Comparison of ENCODE assay signal across 1 cellular context in the genomic region with DNA sequence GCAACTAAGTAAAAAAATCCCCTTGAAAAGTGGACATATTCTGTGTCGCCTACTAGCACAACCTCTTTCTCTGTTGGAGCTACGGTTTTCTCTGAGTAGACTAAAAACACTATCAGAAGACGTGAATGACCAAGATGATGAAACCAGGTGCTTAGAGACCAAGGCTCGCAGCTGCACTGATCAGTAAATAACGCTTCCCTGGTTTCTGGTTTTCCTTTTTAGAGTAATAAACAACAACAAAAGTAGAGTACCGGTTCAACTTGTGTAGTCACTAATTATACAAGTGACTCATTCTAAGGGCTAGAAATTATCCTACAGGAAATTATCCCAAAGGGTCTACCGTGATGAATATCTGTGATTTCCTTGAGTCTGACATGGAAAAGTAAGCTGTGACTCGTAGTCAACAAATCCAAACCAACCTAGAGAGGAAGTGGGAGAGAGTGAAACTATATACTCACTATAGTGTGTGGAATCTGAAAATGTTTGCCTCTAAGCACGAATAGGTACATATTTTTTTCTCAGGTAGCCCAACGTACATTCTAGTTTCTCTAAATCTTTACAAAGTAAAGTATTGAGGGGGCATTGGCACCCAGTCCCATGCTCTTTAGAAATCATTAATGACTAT.
TF ChIP-seq lines count a peak whose summit lies in the region.

No MANE protein-coding gene starts in this region.

TF ChIP-seq in GM12878, 131 proteins besides CTCF, POLR2A, EP300 and RAD21 (continued from another document and continues in another):
- TF ChIP-seq, protein P1, sequence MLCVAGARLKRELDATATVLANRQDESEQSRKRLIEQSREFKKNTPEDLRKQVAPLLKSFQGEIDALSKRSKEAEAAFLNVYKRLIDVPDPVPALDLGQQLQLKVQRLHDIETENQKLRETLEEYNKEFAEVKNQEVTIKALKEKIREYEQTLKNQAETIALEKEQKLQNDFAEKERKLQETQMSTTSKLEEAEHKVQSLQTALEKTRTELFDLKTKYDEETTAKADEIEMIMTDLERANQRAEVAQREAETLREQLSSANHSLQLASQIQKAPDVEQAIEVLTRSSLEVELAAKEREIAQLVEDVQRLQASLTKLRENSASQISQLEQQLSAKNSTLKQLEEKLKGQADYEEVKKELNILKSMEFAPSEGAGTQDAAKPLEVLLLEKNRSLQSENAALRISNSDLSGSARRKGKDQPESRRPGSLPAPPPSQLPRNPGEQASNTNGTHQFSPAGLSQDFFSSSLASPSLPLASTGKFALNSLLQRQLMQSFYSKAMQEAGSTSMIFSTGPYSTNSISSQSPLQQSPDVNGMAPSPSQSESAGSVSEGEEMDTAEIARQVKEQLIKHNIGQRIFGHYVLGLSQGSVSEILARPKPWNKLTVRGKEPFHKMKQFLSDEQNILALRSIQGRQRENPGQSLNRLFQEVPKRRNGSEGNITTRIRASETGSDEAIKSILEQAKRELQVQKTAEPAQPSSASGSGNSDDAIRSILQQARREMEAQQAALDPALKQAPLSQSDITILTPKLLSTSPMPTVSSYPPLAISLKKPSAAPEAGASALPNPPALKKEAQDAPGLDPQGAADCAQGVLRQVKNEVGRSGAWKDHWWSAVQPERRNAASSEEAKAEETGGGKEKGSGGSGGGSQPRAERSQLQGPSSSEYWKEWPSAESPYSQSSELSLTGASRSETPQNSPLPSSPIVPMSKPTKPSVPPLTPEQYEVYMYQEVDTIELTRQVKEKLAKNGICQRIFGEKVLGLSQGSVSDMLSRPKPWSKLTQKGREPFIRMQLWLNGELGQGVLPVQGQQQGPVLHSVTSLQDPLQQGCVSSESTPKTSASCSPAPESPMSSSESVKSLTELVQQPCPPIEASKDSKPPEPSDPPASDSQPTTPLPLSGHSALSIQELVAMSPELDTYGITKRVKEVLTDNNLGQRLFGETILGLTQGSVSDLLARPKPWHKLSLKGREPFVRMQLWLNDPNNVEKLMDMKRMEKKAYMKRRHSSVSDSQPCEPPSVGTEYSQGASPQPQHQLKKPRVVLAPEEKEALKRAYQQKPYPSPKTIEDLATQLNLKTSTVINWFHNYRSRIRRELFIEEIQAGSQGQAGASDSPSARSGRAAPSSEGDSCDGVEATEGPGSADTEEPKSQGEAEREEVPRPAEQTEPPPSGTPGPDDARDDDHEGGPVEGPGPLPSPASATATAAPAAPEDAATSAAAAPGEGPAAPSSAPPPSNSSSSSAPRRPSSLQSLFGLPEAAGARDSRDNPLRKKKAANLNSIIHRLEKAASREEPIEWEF (IDR thresholded peaks at IDR 0.05; ENCODE audit: insufficient replicate concordance, low read depth, low read length) = peak; percentile 48
- peak; percentile 94 for TF ChIP-seq NFIC (IDR thresholded peaks at IDR 0.05; ENCODE audit: low read depth, low read length)
- TF ChIP-seq FOS (IDR thresholded peaks at IDR 0.05; ENCODE audit: borderline replicate concordance, extremely low read depth, insufficient read length) = no peak
- TF ChIP-seq ETV6 (conservative IDR thresholded peaks at IDR 0.05 in 1 of 2, IDR thresholded peaks at IDR 0.05 in 1 of 2; ENCODE audit: borderline replicate concordance in 1 of 2, low read depth in 1 of 2) = no peak
- TF ChIP-seq CHD4 (IDR thresholded peaks at IDR 0.05) = no peak
- TF ChIP-seq, protein P2, sequence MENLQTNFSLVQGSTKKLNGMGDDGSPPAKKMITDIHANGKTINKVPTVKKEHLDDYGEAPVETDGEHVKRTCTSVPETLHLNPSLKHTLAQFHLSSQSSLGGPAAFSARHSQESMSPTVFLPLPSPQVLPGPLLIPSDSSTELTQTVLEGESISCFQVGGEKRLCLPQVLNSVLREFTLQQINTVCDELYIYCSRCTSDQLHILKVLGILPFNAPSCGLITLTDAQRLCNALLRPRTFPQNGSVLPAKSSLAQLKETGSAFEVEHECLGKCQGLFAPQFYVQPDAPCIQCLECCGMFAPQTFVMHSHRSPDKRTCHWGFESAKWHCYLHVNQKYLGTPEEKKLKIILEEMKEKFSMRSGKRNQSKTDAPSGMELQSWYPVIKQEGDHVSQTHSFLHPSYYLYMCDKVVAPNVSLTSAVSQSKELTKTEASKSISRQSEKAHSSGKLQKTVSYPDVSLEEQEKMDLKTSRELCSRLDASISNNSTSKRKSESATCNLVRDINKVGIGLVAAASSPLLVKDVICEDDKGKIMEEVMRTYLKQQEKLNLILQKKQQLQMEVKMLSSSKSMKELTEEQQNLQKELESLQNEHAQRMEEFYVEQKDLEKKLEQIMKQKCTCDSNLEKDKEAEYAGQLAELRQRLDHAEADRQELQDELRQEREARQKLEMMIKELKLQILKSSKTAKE (IDR thresholded peaks at IDR 0.05; ENCODE audit: low read depth, poor library complexity, severe bottlenecking) = peak; percentile 69
- TF ChIP-seq, protein P3, sequence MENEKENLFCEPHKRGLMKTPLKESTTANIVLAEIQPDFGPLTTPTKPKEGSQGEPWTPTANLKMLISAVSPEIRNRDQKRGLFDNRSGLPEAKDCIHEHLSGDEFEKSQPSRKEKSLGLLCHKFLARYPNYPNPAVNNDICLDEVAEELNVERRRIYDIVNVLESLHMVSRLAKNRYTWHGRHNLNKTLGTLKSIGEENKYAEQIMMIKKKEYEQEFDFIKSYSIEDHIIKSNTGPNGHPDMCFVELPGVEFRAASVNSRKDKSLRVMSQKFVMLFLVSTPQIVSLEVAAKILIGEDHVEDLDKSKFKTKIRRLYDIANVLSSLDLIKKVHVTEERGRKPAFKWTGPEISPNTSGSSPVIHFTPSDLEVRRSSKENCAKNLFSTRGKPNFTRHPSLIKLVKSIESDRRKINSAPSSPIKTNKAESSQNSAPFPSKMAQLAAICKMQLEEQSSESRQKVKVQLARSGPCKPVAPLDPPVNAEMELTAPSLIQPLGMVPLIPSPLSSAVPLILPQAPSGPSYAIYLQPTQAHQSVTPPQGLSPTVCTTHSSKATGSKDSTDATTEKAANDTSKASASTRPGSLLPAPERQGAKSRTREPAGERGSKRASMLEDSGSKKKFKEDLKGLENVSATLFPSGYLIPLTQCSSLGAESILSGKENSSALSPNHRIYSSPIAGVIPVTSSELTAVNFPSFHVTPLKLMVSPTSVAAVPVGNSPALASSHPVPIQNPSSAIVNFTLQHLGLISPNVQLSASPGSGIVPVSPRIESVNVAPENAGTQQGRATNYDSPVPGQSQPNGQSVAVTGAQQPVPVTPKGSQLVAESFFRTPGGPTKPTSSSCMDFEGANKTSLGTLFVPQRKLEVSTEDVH (IDR thresholded peaks at IDR 0.05; ENCODE audit: low read depth, partially characterized antibody) = no peak
- peak; percentile 68; the same call in 1 of the 2 replicates for TF ChIP-seq MTA3 (IDR thresholded peaks at IDR 0.05; ENCODE audit: borderline replicate concordance, low read length)
- peak; percentile 74 for TF ChIP-seq DPF2 (IDR thresholded peaks at IDR 0.05)
- TF ChIP-seq, protein P4, sequence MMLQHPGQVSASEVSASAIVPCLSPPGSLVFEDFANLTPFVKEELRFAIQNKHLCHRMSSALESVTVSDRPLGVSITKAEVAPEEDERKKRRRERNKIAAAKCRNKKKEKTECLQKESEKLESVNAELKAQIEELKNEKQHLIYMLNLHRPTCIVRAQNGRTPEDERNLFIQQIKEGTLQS (IDR thresholded peaks at IDR 0.05; ENCODE audit: borderline replicate concordance, extremely low read depth, low read depth, low read length) = no peak
- no peak for TF ChIP-seq SIX5 (IDR thresholded peaks at IDR 0.05; ENCODE audit: low read depth, low read length, severe bottlenecking)
- TF ChIP-seq PML (IDR thresholded peaks at IDR 0.05; ENCODE audit: low read length) = peak; percentile 59; the same call in 1 of the 2 replicates
- no peak for TF ChIP-seq RELA (IDR thresholded peaks at IDR 0.05; ENCODE audit: borderline replicate concordance, partially characterized antibody)
- TF ChIP-seq SUPT20H (IDR thresholded peaks at IDR 0.05; ENCODE audit: borderline replicate concordance, control insufficient read depth, low read depth, low read length) = no peak
- TF ChIP-seq, protein P5, sequence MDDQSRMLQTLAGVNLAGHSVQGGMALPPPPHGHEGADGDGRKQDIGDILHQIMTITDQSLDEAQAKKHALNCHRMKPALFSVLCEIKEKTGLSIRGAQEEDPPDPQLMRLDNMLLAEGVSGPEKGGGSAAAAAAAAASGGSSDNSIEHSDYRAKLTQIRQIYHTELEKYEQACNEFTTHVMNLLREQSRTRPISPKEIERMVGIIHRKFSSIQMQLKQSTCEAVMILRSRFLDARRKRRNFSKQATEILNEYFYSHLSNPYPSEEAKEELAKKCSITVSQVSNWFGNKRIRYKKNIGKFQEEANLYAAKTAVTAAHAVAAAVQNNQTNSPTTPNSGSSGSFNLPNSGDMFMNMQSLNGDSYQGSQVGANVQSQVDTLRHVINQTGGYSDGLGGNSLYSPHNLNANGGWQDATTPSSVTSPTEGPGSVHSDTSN (IDR thresholded peaks at IDR 0.05; ENCODE audit: insufficient replicate concordance, low read depth, low read length) = no peak
- TF ChIP-seq SPI1 (IDR thresholded peaks at IDR 0.05; ENCODE audit: borderline replicate concordance, insufficient read depth, low read depth, low read length) = peak; percentile 92
- TF ChIP-seq, protein P6, sequence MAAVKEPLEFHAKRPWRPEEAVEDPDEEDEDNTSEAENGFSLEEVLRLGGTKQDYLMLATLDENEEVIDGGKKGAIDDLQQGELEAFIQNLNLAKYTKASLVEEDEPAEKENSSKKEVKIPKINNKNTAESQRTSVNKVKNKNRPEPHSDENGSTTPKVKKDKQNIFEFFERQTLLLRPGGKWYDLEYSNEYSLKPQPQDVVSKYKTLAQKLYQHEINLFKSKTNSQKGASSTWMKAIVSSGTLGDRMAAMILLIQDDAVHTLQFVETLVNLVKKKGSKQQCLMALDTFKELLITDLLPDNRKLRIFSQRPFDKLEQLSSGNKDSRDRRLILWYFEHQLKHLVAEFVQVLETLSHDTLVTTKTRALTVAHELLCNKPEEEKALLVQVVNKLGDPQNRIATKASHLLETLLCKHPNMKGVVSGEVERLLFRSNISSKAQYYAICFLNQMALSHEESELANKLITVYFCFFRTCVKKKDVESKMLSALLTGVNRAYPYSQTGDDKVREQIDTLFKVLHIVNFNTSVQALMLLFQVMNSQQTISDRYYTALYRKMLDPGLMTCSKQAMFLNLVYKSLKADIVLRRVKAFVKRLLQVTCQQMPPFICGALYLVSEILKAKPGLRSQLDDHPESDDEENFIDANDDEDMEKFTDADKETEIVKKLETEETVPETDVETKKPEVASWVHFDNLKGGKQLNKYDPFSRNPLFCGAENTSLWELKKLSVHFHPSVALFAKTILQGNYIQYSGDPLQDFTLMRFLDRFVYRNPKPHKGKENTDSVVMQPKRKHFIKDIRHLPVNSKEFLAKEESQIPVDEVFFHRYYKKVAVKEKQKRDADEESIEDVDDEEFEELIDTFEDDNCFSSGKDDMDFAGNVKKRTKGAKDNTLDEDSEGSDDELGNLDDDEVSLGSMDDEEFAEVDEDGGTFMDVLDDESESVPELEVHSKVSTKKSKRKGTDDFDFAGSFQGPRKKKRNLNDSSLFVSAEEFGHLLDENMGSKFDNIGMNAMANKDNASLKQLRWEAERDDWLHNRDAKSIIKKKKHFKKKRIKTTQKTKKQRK (IDR thresholded peaks at IDR 0.05; ENCODE audit: low read depth, low read length) = no peak
- TF ChIP-seq GATAD2B (conservative IDR thresholded peaks at IDR 0.05; ENCODE audit: low read depth) = peak; percentile 54; the same call in 1 of the 2 replicates
- TF ChIP-seq RFX5 (IDR thresholded peaks at IDR 0.05; ENCODE audit: low read depth, low read length) = no peak
- TF ChIP-seq ZZZ3 (IDR thresholded peaks at IDR 0.05; ENCODE audit: control insufficient read depth, insufficient read length, low read depth) = no peak
- peak; percentile 64; the same call in 1 of the 2 replicates for TF ChIP-seq TCF3 (IDR thresholded peaks at IDR 0.05; ENCODE audit: borderline replicate concordance, insufficient read depth, low read depth, low read length)
- TF ChIP-seq, protein P7, sequence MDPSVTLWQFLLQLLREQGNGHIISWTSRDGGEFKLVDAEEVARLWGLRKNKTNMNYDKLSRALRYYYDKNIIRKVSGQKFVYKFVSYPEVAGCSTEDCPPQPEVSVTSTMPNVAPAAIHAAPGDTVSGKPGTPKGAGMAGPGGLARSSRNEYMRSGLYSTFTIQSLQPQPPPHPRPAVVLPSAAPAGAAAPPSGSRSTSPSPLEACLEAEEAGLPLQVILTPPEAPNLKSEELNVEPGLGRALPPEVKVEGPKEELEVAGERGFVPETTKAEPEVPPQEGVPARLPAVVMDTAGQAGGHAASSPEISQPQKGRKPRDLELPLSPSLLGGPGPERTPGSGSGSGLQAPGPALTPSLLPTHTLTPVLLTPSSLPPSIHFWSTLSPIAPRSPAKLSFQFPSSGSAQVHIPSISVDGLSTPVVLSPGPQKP (IDR thresholded peaks at IDR 0.05; ENCODE audit: low read depth, low read length) = no peak
- TF ChIP-seq FOXM1 (IDR thresholded peaks at IDR 0.05; ENCODE audit: low read depth, low read length) = peak; percentile 86
- no peak; the same call in 1 of the 2 replicates for TF ChIP-seq CHD1 (IDR thresholded peaks at IDR 0.05; ENCODE audit: low read depth, low read length)
- no peak for TF ChIP-seq STAT3 (IDR thresholded peaks at IDR 0.05; ENCODE audit: low read depth, low read length)
- no peak for TF ChIP-seq SRF (IDR thresholded peaks at IDR 0.05; ENCODE audit: low read depth in 2 of 2, low read length in 2 of 2)
- TF ChIP-seq BHLHE40 (IDR thresholded peaks at IDR 0.05; ENCODE audit: borderline replicate concordance in 1 of 2, low read depth in 2 of 2, low read length in 1 of 2) = no peak
- TF ChIP-seq BRCA1 (IDR thresholded peaks at IDR 0.05; ENCODE audit: low read depth, low read length) = no peak
- no peak for TF ChIP-seq GABPA (IDR thresholded peaks at IDR 0.05; ENCODE audit: low read depth)
- no peak for TF ChIP-seq ZSCAN29 (IDR thresholded peaks at IDR 0.05)
- TF ChIP-seq, protein P8, sequence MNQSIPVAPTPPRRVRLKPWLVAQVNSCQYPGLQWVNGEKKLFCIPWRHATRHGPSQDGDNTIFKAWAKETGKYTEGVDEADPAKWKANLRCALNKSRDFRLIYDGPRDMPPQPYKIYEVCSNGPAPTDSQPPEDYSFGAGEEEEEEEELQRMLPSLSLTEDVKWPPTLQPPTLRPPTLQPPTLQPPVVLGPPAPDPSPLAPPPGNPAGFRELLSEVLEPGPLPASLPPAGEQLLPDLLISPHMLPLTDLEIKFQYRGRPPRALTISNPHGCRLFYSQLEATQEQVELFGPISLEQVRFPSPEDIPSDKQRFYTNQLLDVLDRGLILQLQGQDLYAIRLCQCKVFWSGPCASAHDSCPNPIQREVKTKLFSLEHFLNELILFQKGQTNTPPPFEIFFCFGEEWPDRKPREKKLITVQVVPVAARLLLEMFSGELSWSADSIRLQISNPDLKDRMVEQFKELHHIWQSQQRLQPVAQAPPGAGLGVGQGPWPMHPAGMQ (IDR thresholded peaks at IDR 0.05; ENCODE audit: borderline replicate concordance) = no peak
- TF ChIP-seq HDGF (IDR thresholded peaks at IDR 0.05) = no peak
- no peak for TF ChIP-seq NFXL1 (IDR thresholded peaks at IDR 0.05; ENCODE audit: borderline replicate concordance)
- no peak for TF ChIP-seq KAT2A (conservative IDR thresholded peaks at IDR 0.05; ENCODE audit: control insufficient read depth, low read depth, low read length)
- TF ChIP-seq STAT1 (conservative IDR thresholded peaks at IDR 0.05) = no peak
- TF ChIP-seq TBL1XR1 (IDR thresholded peaks at IDR 0.05; ENCODE audit: low read depth, low read length) = peak; percentile 57
